ENCODE assay signal across 2 cellular contexts in genomic region chr11:77884186-77884828, GRCh38.
TF ChIP-seq lines count a peak whose summit lies in the region.

No MANE protein-coding gene starts in this region.

TF ChIP-seq in IMR-90, 13 proteins besides CTCF, POLR2A, EP300 and RAD21:
- TF ChIP-seq BHLHE40 (IDR thresholded peaks at IDR 0.05; ENCODE audit: low read depth, low read length) = no peak
- TF ChIP-seq USF2 (IDR thresholded peaks at IDR 0.05; ENCODE audit: low read depth, low read length) = no peak
- TF ChIP-seq MAFK (IDR thresholded peaks at IDR 0.05; ENCODE audit: low read depth, low read length) = no peak
- TF ChIP-seq CHD1 (IDR thresholded peaks at IDR 0.05; ENCODE audit: low read depth, low read length) = no peak
- TF ChIP-seq CEBPB (IDR thresholded peaks at IDR 0.05; ENCODE audit: low read depth, low read length) = peak; percentile 75
- TF ChIP-seq SMC3 (IDR thresholded peaks at IDR 0.05; ENCODE audit: low read depth, low read length) = no peak
- TF ChIP-seq ELK1 (IDR thresholded peaks at IDR 0.05; ENCODE audit: borderline replicate concordance, low read depth, low read length) = no peak
- TF ChIP-seq FOS (IDR thresholded peaks at IDR 0.05; ENCODE audit: low read depth, low read length) = peak; percentile 27; the same call in 1 of the 2 replicates
- no peak for TF ChIP-seq MXI1 (IDR thresholded peaks at IDR 0.05; ENCODE audit: borderline replicate concordance, low read depth, low read length)
- no peak for TF ChIP-seq RCOR1 (IDR thresholded peaks at IDR 0.05; ENCODE audit: insufficient replicate concordance, low read length)
- peak; percentile 48; the same call in 1 of the 2 replicates for TF ChIP-seq MAZ (IDR thresholded peaks at IDR 0.05; ENCODE audit: borderline replicate concordance, low read depth, low read length)
- no peak for TF ChIP-seq NFE2L2 (IDR thresholded peaks at IDR 0.05; ENCODE audit: low read depth, low read length)
- TF ChIP-seq RFX5 (IDR thresholded peaks at IDR 0.05; ENCODE audit: low read depth, low read length) = no peak

TF ChIP-seq in K562, 482 proteins besides CTCF, POLR2A, EP300 and RAD21:
- TF ChIP-seq CHCHD3 (CRISPR knock-in tag; IDR thresholded peaks at IDR 0.05) = no peak
- no peak for TF ChIP-seq THAP12 (CRISPR knock-in tag; IDR thresholded peaks at IDR 0.05)
- no peak for TF ChIP-seq HNRNPK (IDR thresholded peaks at IDR 0.05; ENCODE audit: low read depth, low read length, poor library complexity, severe bottlenecking)
- no peak for TF ChIP-seq ZNF41 (CRISPR knock-in tag; conservative IDR thresholded peaks at IDR 0.05)
- TF ChIP-seq ZNF3 (CRISPR knock-in tag; IDR thresholded peaks at IDR 0.05) = no peak
- no peak for TF ChIP-seq CTBP1 (IDR thresholded peaks at IDR 0.05; ENCODE audit: borderline replicate concordance)
- TF ChIP-seq SREBF1 (IDR thresholded peaks at IDR 0.05; ENCODE audit: borderline replicate concordance, low read depth, low read length) = no peak
- TF ChIP-seq TAF15 (IDR thresholded peaks at IDR 0.05; ENCODE audit: low read depth, low read length) = no peak
- no peak for TF ChIP-seq DMBX1 (CRISPR knock-in tag; IDR thresholded peaks at IDR 0.05; ENCODE audit: borderline replicate concordance)
- no peak for TF ChIP-seq HMBOX1 (IDR thresholded peaks at IDR 0.05)
- TF ChIP-seq JUN (IDR thresholded peaks at IDR 0.05; ENCODE audit: borderline replicate concordance, low read depth, low read length) = no peak
- no peak for TF ChIP-seq JUN (CRISPR knock-in tag; IDR thresholded peaks at IDR 0.05; ENCODE audit: borderline replicate concordance)
- TF ChIP-seq SMARCA4 (IDR thresholded peaks at IDR 0.05) = no peak
- TF ChIP-seq ZNF75A (CRISPR knock-in tag; IDR thresholded peaks at IDR 0.05) = no peak
- TF ChIP-seq ZNF316 (IDR thresholded peaks at IDR 0.05) = no peak
- TF ChIP-seq ZBTB12 (CRISPR knock-in tag; IDR thresholded peaks at IDR 0.05) = no peak
- no peak for TF ChIP-seq DPF2 (IDR thresholded peaks at IDR 0.05)
- no peak for TF ChIP-seq CCAR2 (IDR thresholded peaks at IDR 0.05; ENCODE audit: low read depth, low read length)
